Comparison of ENCODE assay signal across 1 cellular context in genomic region chr1:114585221-114585620, GRCh38.
TF ChIP-seq lines count a peak whose summit lies in the region.

No MANE protein-coding gene starts in this region.

TF ChIP-seq in SK-N-SH treated with all-trans-retinoic acid at 6 μM for 48 hours, 23 proteins besides CTCF, POLR2A, EP300 and RAD21 (continued from another document):
- no peak for TF ChIP-seq POU6F1 (CRISPR knock-in tag; IDR thresholded peaks at IDR 0.05; ENCODE audit: borderline replicate concordance, low read depth)
- no peak for TF ChIP-seq ISL1 (CRISPR knock-in tag; IDR thresholded peaks at IDR 0.05)
- TF ChIP-seq PATZ1 (CRISPR knock-in tag; IDR thresholded peaks at IDR 0.05; ENCODE audit: borderline replicate concordance), result no peak
- TF ChIP-seq CREB5 (CRISPR knock-in tag; IDR thresholded peaks at IDR 0.05; ENCODE audit: low read depth), result no peak
- TF ChIP-seq PPARA (CRISPR knock-in tag; IDR thresholded peaks at IDR 0.05; ENCODE audit: borderline replicate concordance), result no peak
- no peak for TF ChIP-seq OSR1 (CRISPR knock-in tag; IDR thresholded peaks at IDR 0.05)
